In genomic region chr20:16020971-16021370, GRCh38 we compare ENCODE assay signal across 1 cellular context.
TF ChIP-seq lines count a peak whose summit lies in the region.

No MANE protein-coding gene starts in this region.

TF ChIP-seq in GM23338, 12 proteins besides CTCF, POLR2A, EP300 and RAD21 (continued from another document):
- TF ChIP-seq CREB1 (CRISPR knock-in tag; IDR thresholded peaks at IDR 0.05; ENCODE audit: low read depth) (no peak), EZH2phosphoT487 (IDR thresholded peaks at IDR 0.05; ENCODE audit: unreplicated experiment) (no peak), ZNF331 (CRISPR knock-in tag; IDR thresholded peaks at IDR 0.05; ENCODE audit: low read depth) (no peak), EZH2 (IDR thresholded peaks at IDR 0.05; ENCODE audit: low read depth, unreplicated experiment) (no peak)
- TF ChIP-seq, protein P1, sequence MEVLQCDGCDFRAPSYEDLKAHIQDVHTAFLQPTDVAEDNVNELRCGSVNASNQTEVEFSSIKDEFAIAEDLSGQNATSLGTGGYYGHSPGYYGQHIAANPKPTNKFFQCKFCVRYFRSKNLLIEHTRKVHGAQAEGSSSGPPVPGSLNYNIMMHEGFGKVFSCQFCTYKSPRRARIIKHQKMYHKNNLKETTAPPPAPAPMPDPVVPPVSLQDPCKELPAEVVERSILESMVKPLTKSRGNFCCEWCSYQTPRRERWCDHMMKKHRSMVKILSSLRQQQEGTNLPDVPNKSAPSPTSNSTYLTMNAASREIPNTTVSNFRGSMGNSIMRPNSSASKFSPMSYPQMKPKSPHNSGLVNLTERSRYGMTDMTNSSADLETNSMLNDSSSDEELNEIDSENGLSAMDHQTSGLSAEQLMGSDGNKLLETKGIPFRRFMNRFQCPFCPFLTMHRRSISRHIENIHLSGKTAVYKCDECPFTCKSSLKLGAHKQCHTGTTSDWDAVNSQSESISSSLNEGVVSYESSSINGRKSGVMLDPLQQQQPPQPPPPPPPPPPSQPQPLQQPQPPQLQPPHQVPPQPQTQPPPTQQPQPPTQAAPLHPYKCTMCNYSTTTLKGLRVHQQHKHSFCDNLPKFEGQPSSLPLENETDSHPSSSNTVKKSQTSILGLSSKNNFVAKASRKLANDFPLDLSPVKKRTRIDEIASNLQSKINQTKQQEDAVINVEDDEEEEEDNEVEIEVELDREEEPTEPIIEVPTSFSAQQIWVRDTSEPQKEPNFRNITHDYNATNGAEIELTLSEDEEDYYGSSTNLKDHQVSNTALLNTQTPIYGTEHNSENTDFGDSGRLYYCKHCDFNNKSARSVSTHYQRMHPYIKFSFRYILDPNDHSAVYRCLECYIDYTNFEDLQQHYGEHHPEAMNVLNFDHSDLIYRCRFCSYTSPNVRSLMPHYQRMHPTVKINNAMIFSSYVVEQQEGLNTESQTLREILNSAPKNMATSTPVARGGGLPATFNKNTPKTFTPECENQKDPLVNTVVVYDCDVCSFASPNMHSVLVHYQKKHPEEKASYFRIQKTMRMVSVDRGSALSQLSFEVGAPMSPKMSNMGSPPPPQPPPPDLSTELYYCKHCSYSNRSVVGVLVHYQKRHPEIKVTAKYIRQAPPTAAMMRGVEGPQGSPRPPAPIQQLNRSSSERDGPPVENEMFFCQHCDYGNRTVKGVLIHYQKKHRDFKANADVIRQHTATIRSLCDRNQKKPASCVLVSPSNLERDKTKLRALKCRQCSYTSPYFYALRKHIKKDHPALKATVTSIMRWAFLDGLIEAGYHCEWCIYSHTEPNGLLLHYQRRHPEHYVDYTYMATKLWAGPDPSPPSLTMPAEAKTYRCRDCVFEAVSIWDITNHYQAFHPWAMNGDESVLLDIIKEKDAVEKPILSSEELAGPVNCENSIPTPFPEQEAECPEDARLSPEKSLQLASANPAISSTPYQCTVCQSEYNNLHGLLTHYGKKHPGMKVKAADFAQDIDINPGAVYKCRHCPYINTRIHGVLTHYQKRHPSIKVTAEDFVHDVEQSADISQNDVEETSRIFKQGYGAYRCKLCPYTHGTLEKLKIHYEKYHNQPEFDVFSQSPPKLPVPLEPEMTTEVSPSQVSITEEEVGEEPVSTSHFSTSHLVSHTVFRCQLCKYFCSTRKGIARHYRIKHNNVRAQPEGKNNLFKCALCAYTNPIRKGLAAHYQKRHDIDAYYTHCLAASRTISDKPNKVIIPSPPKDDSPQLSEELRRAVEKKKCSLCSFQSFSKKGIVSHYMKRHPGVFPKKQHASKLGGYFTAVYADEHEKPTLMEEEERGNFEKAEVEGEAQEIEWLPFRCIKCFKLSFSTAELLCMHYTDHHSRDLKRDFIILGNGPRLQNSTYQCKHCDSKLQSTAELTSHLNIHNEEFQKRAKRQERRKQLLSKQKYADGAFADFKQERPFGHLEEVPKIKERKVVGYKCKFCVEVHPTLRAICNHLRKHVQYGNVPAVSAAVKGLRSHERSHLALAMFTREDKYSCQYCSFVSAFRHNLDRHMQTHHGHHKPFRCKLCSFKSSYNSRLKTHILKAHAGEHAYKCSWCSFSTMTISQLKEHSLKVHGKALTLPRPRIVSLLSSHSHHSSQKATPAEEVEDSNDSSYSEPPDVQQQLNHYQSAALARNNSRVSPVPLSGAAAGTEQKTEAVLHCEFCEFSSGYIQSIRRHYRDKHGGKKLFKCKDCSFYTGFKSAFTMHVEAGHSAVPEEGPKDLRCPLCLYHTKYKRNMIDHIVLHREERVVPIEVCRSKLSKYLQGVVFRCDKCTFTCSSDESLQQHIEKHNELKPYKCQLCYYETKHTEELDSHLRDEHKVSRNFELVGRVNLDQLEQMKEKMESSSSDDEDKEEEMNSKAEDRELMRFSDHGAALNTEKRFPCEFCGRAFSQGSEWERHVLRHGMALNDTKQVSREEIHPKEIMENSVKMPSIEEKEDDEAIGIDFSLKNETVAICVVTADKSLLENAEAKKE (CRISPR knock-in tag; IDR thresholded peaks at IDR 0.05) = no peak
TF ChIP-seq in GM23338: peak in this region for 0.
